In genomic region chr20:13659288-13659687, GRCh38 we compare ENCODE assay signal across 11 cellular contexts. TPM values are rescaled to one million over a fixed set of nuclear protein-coding genes. Genes with fewer than 3 reads are reported as not detected.
A peak's percentile ranks its signal among the peaks of the same experiment; 100 is the strongest.
DNase-seq lines count a peak whose midpoint lies in the region; ATAC-seq and TF ChIP-seq lines count a peak whose summit lies in the region.
"Had no signal": no experiment of that assay in that cellular context is flagged by ENCODE, and none has a peak within 500 bp of the region (broad histone marks: within the 10 kb centered on the region; RNA-seq: fewer than 3 reads in every experiment).

No MANE protein-coding gene starts in this region.

- no peak overlapping the region for H3K4me3 Mint-ChIP-seq in GM23338
- peak overlapping the region in 6 of 8 donors; percentile 9 to 69 (median 47) for H3K4me3 Mint-ChIP-seq in naive B cell

- H3K36me3 ChIP-seq in GM23338 (ENCODE audit: insufficient read depth), result no peaks in the 10 kb centered on the region

- H3K27me3 ChIP-seq in GM23338 (ENCODE audit: insufficient read depth), result no peaks in the 10 kb centered on the region
- H3K27me3 ChIP-seq: body of pancreas had no signal

- ATAC-seq in GM18907 (IDR thresholded peaks at IDR 0.05; ENCODE audit: unreplicated experiment), result peak; percentile 95
- ATAC-seq in GM23338, result no peak
- ATAC-seq in HG03354 (IDR thresholded peaks at IDR 0.05; ENCODE audit: poor library complexity, severe bottlenecking, unreplicated experiment), result peak; percentile 95
- ATAC-seq in naive B cell (ENCODE audit: low read depth in 2 of 2), result peak; percentile 99
- ATAC-seq: body of pancreas had no signal

- no peaks in the 10 kb centered on the region for H3K9me3 Mint-ChIP-seq in GM23338
- peaks cover 0 to 4% (median 0%) of the 10 kb centered on the region in 7 donors for H3K9me3 Mint-ChIP-seq in naive B cell

- H4K20me1 ChIP-seq in GM23338 (replicated peaks; ENCODE audit: insufficient read depth), result no peaks in the 10 kb centered on the region

- H3K4me2 ChIP-seq in GM23338, result no peak overlapping the region

- H3K4me1 ChIP-seq in GM23338 (ENCODE audit: insufficient read depth), result no peaks in the 10 kb centered on the region
- H3K4me1 ChIP-seq: body of pancreas had no signal

- peak overlapping the region; percentile 56; the same call in 1 of the 2 replicates for H2AFZ ChIP-seq in GM23338
- H2AFZ ChIP-seq: parathyroid adenoma had no signal

- no peaks in the 10 kb centered on the region for H3K36me3 Mint-ChIP-seq in GM23338 (ENCODE audit: low read depth)
- H3K36me3 Mint-ChIP-seq in naive B cell, result no peaks in the 10 kb centered on the region

- DNase-seq in GM23338 (ENCODE audit: low spot score) (no peak), naive B cell (peak; percentile 74), NCI-H1694 (lab: John Stamatoyannopoulos, UW) (no peak), NCI-H1930 (lab: John Stamatoyannopoulos, UW) (no peak), DMS53 treated with DMSO at 0.1 percent for 48 hours (lab: John Stamatoyannopoulos, UW; ENCODE audit: unreplicated experiment) (no peak)
- DNase-seq in stimulated activated naive CD4-positive, alpha-beta T cell (lab: John Stamatoyannopoulos, UW), result no peak
- DNase-seq: body of pancreas, islet precursor cell had no signal

- 0 out of 2 replicates have a peak, but pooled peaks cover 8% of the 10 kb centered on the region for H3K9me2 ChIP-seq in GM23338 (ENCODE audit: insufficient read depth)

- H3K27ac ChIP-seq in GM23338 (ENCODE audit: low read depth), result no peak overlapping the region
- H3K27ac ChIP-seq: body of pancreas, parathyroid adenoma had no signal

- H3K79me2 ChIP-seq in GM23338 (replicated peaks; ENCODE audit: insufficient read depth), result no peaks in the 10 kb centered on the region
- H3K79me2 ChIP-seq: parathyroid adenoma had no signal

- no peak for TF ChIP-seq CTCF in GM23338 (conservative IDR thresholded peaks at IDR 0.05; ENCODE audit: low read depth in 2 of 2)

- no peaks in the 10 kb centered on the region; the same call in 2 of the 3 replicates for H3K4me1 Mint-ChIP-seq in GM23338
- peaks cover 18 to 31% (median 22%) of the 10 kb centered on the region in 3 donors for H3K4me1 Mint-ChIP-seq in naive B cell

- H3K27me3 Mint-ChIP-seq in GM23338 (ENCODE audit: insufficient read depth, low read depth, poor library complexity) (no peaks in the 10 kb centered on the region), naive B cell (peaks cover 0 to under 1% (median 0%) of the 10 kb centered on the region in 3 donors)

- no peak overlapping the region for H3K27ac Mint-ChIP-seq in GM23338
- peak overlapping the region in 5 of 6 donors; percentile 1 to 90 (median 59) for H3K27ac Mint-ChIP-seq in naive B cell

- H3F3A ChIP-seq in GM23338 (replicated peaks; ENCODE audit: low read depth), result no peaks in the 10 kb centered on the region

- no peak overlapping the region for H3K4me3 ChIP-seq in GM23338
- H3K4me3 ChIP-seq: body of pancreas had no signal

TF ChIP-seq in GM23338, 12 proteins besides CTCF, POLR2A, EP300 and RAD21 (continues in another document):
- TF ChIP-seq ZNF462 (CRISPR knock-in tag; IDR thresholded peaks at IDR 0.05) (no peak), ETS1 (IDR thresholded peaks at IDR 0.05) (no peak), STAT1 (IDR thresholded peaks at IDR 0.05; ENCODE audit: unreplicated experiment) (no peak), EZH2 (IDR thresholded peaks at IDR 0.05; ENCODE audit: low read depth, unreplicated experiment) (no peak), CREB1 (CRISPR knock-in tag; IDR thresholded peaks at IDR 0.05; ENCODE audit: low read depth) (no peak), JUNB (IDR thresholded peaks at IDR 0.05; ENCODE audit: unreplicated experiment) (no peak), POLR2AphosphoS5 (IDR thresholded peaks at IDR 0.05; ENCODE audit: low read depth) (no peak), NANOG (IDR thresholded peaks at IDR 0.05; ENCODE audit: borderline replicate concordance) (no peak)

RNA-seq across cellular contexts. Expression of gene TASP1, which starts 20.6 kb away (rescaled TPM):
- total RNA-seq in GM23338 (2014; rRNA removed; shearing (Covaris generic)), result 8.0 and 9.8 TPM in 2 replicates
- polyA plus RNA-seq in GM23338 (2016; fragmentation: Nextera tagmentation; extraction: Ambion mirVana), result 7.9 and 9.7 TPM in 2 replicates
- 10 to 100 TPM; 12.8 to 20.7 (median 15.0) TPM for polyA plus RNA-seq in naive B cell (ENCODE audit: low read depth in 6 of 6)
